In genomic region chr7:29641651-29642050, GRCh38 we compare ENCODE assay signal across 2 cellular contexts.
TF ChIP-seq lines count a peak whose summit lies in the region.

No MANE protein-coding gene starts in this region.

TF ChIP-seq in SK-N-SH treated with all-trans-retinoic acid at 6 μM for 48 hours, 23 proteins besides CTCF, POLR2A, EP300 and RAD21 (continued from another document):
- TF ChIP-seq PATZ1 (CRISPR knock-in tag; IDR thresholded peaks at IDR 0.05; ENCODE audit: borderline replicate concordance) = no peak
- no peak for TF ChIP-seq TCF4 (CRISPR knock-in tag; IDR thresholded peaks at IDR 0.05; ENCODE audit: borderline replicate concordance)
- no peak for TF ChIP-seq RARB (CRISPR knock-in tag; IDR thresholded peaks at IDR 0.05)
- no peak for TF ChIP-seq ZNF565 (CRISPR knock-in tag; conservative IDR thresholded peaks at IDR 0.05; ENCODE audit: low read depth)
- no peak for TF ChIP-seq SNAI2 (CRISPR knock-in tag; IDR thresholded peaks at IDR 0.05)
- no peak for TF ChIP-seq CSDC2 (CRISPR knock-in tag; IDR thresholded peaks at IDR 0.05)
- TF ChIP-seq ISL1 (CRISPR knock-in tag; IDR thresholded peaks at IDR 0.05) = no peak
- TF ChIP-seq TOX (CRISPR knock-in tag; IDR thresholded peaks at IDR 0.05; ENCODE audit: borderline replicate concordance) = no peak
- TF ChIP-seq ZC3H10 (CRISPR knock-in tag; IDR thresholded peaks at IDR 0.05) = no peak
- no peak for TF ChIP-seq ESRRG (CRISPR knock-in tag; IDR thresholded peaks at IDR 0.05)
- TF ChIP-seq ZNF8 (CRISPR knock-in tag; IDR thresholded peaks at IDR 0.05) = no peak
- no peak for TF ChIP-seq GLIS3 (CRISPR knock-in tag; IDR thresholded peaks at IDR 0.05)
- TF ChIP-seq POU6F1 (CRISPR knock-in tag; IDR thresholded peaks at IDR 0.05; ENCODE audit: borderline replicate concordance, low read depth) = no peak
- TF ChIP-seq TSHZ2 (CRISPR knock-in tag; IDR thresholded peaks at IDR 0.05) = no peak
- TF ChIP-seq ARNTL (CRISPR knock-in tag; IDR thresholded peaks at IDR 0.05; ENCODE audit: borderline replicate concordance, low read depth) = no peak
- TF ChIP-seq CSRNP3 (CRISPR knock-in tag; IDR thresholded peaks at IDR 0.05) = no peak
- TF ChIP-seq BACH2 (CRISPR knock-in tag; IDR thresholded peaks at IDR 0.05; ENCODE audit: borderline replicate concordance) = no peak
TF ChIP-seq in SK-N-SH treated with all-trans-retinoic acid at 6 μM for 48 hours: peak in this region for 0.

TF ChIP-seq in SK-N-SH, 30 proteins besides CTCF, POLR2A, EP300 and RAD21 (continued from another document):
- TF ChIP-seq YY1 (IDR thresholded peaks at IDR 0.05; ENCODE audit: low read depth) (no peak), CHD2 (IDR thresholded peaks at IDR 0.05; ENCODE audit: low read length, partially characterized antibody) (no peak), ZBTB33 (IDR thresholded peaks at IDR 0.05; ENCODE audit: borderline replicate concordance, low read depth) (no peak), USF2 (IDR thresholded peaks at IDR 0.05; ENCODE audit: borderline replicate concordance, low read depth, low read length) (no peak), EZH2phosphoT487 (IDR thresholded peaks at IDR 0.05; ENCODE audit: borderline replicate concordance, low read depth) (no peak), SMC3 (IDR thresholded peaks at IDR 0.05; ENCODE audit: low read depth, low read length) (no peak)
